In genomic region chr10:33559105-33559504, GRCh38 we compare ENCODE assay signal across 1 cellular context.
TF ChIP-seq lines count a peak whose summit lies in the region.

No MANE protein-coding gene starts in this region.

TF ChIP-seq in H1, 55 proteins besides CTCF, POLR2A, EP300 and RAD21 (continued from another document):
- TF ChIP-seq CHD7 (IDR thresholded peaks at IDR 0.05; ENCODE audit: insufficient replicate concordance, low read length) (no peak), USF2 (IDR thresholded peaks at IDR 0.05; ENCODE audit: low read length) (no peak), CBX5 (IDR thresholded peaks at IDR 0.05; ENCODE audit: low read depth, low read length) (no peak), KDM5A (IDR thresholded peaks at IDR 0.05; ENCODE audit: low read length) (no peak), RNF2 (IDR thresholded peaks at IDR 0.05; ENCODE audit: borderline replicate concordance, low read depth, low read length, missing control alignments, poor library complexity, severe bottlenecking) (no peak)
